Comparison of ENCODE assay signal across 8 cellular contexts in genomic region chr15:63374686-63375520, GRCh38. TPM values are rescaled to one million over a fixed set of nuclear protein-coding genes. Genes with fewer than 3 reads are reported as not detected.
DNase-seq lines count a peak whose midpoint lies in the region; ATAC-seq and TF ChIP-seq lines count a peak whose summit lies in the region.

No MANE protein-coding gene starts in this region.

- 29 to 36% methylated on average over 11 of the region's 11 CpGs for WGBS in aorta, 2 donors

- TF ChIP-seq CTCF in NB4 (IDR thresholded peaks at IDR 0.05; ENCODE audit: low read depth, low read length) = no peak
- TF ChIP-seq CTCF in brain (conservative IDR thresholded peaks at IDR 0.05) = no peak
- TF ChIP-seq CTCF in GM10266 (IDR thresholded peaks at IDR 0.05; ENCODE audit: control insufficient read depth, insufficient read depth, low read depth, missing control alignments) = no peak

- H3K4me3 ChIP-seq in NB4 (ENCODE audit: low read depth, low read length) = no peak overlapping the region
- no peak overlapping the region for H3K4me3 ChIP-seq in aorta (ENCODE audit: low read length in 2 of 2)

- peak overlapping the region in 1 of 2 donors; percentile 29 for H3K27ac ChIP-seq in aorta (ENCODE audit: low read depth in 1 of 2, low read length in 2 of 2)

- no peaks in the 10 kb centered on the region for H3K4me1 ChIP-seq in aorta (ENCODE audit: control insufficient read depth in 1 of 2, insufficient read depth in 2 of 2, low read length in 2 of 2)

- ATAC-seq in aorta (ENCODE audit: low FRiP score) (no peak), GM18873 (IDR thresholded peaks at IDR 0.05; ENCODE audit: low FRiP score, unreplicated experiment) (no peak), HG02763 (IDR thresholded peaks at IDR 0.05; ENCODE audit: unreplicated experiment) (no peak)

- peaks cover 70% of the 10 kb centered on the region for H3K4me1 Mint-ChIP-seq in brain

- no peaks in the 10 kb centered on the region for H3K36me3 Mint-ChIP-seq in brain

- no peaks in the 10 kb centered on the region for H3K36me3 ChIP-seq in aorta (ENCODE audit: control insufficient read depth in 1 of 2, insufficient read depth in 2 of 2, low read length in 1 of 2)

- DNase-seq in COLO829 (ENCODE audit: low spot score) = peak; percentile 78
- DNase-seq in NB4 (ENCODE audit: low read depth) = peak; percentile 83
- peak; percentile 44 to 70 for DNase-seq in lung microvascular endothelial cell (ENCODE audit: low read depth in 2 of 2)
- DNase-seq in aorta = peak; percentile 84 to 85
- DNase-seq in GM10266 (ENCODE audit: extremely low spot score) = no peak

- no peaks in the 10 kb centered on the region for H3K9me3 Mint-ChIP-seq in brain

- H3K27me3 Mint-ChIP-seq in brain = no peaks in the 10 kb centered on the region

- peak overlapping the region; percentile 9 to 66 (median 39) for H3K4me3 Mint-ChIP-seq in brain

- peak overlapping the region; percentile 81 to 95 (median 83) for H3K27ac Mint-ChIP-seq in brain

- no peaks in the 10 kb centered on the region for H3K9me3 ChIP-seq in aorta (ENCODE audit: control insufficient read depth, low read length)

- TF ChIP-seq POLR2A in NB4 (IDR thresholded peaks at IDR 0.05; ENCODE audit: extremely low read depth, insufficient read length) = no peak

- intact Hi-C loops in aorta (cut with DNase I) = no loop called here

- H3K27me3 ChIP-seq in aorta (ENCODE audit: control insufficient read depth in 1 of 2, insufficient read depth in 2 of 2, low read length in 1 of 2) = no peaks in the 10 kb centered on the region

RNA-seq across cellular contexts. Expression of gene CA12, which starts 6.7 kb away (rescaled TPM):
- polyA plus RNA-seq in brain (ENCODE audit: insufficient read depth, low read depth, low replicate concordance) (0.68 TPM), aorta (1 to 10 TPM; 2.7 to 4.5 TPM)
- total RNA-seq in lung microvascular endothelial cell (0.22 and 0.40 TPM in 2 replicates), aorta (10 to 100 TPM; 11.0 to 29.7 TPM)
